8 cellular contexts compared by ENCODE assay signal in the genomic region with DNA sequence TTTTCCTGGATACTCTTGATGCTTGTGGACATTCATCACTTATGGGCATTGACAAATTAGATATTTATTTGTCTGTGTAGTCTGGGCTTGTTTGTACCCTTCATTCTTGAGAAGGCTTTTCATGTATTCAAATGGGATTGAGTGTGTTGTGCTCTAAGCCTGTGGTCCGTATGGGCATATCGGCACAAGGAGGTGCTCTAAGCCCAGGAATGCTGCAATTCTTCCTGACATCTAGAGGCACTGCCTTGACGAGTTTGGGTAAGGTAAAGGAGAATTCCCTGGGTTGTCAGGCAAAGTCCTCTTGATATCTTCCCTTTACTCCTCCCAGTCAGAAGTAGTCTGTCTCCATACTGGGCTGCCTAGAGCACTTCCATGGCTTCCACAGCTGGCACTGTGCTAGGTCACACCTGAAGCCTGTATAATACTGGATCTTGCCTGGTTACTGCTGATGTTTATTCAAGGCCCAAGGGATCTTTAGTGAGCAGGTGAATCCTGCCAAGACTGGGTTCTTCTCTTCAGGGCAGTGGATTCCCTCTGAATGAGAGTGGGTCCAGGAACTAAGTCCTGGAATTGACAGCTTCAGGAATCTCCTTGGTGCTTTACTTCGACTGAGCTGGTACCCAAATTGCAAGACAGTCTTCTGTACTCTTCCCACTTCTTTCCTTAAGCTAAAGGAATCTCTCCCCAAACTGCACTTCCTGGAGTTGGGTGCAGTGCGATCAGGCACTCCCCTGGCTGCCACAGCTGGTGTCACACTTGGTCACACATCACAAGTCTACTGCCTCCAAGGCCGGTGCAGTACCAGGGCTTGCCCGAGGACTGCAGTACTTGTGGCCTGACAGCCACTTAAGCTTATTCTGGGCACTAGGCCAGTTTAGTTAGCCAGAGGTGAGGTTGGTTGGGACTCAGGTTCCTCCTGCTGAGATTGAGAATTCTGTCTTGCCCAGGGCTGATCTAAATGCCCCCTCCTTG. TPM values are rescaled to one million over a fixed set of nuclear protein-coding genes. Genes with fewer than 3 reads are reported as not detected.
DNase-seq lines count a peak whose midpoint lies in the region; ATAC-seq lines count a peak whose summit lies in the region.

No MANE protein-coding gene starts in this region.

- peak; percentile 28 for ATAC-seq in stimulated activated naive CD8-positive, alpha-beta T cell treated with anti-CD3 and anti-CD28 coated beads, Interleukin-15, Interleukin-2, amounts not matched to agents 100 U/mL and 50 U/mL, for 24 hours
- ATAC-seq in stimulated activated naive CD8-positive, alpha-beta T cell treated with anti-CD3 and anti-CD28 coated beads, Interleukin-15, amount 100 ng/mL, for 72 hours = no peak
- ATAC-seq in HG02938 (IDR thresholded peaks at IDR 0.05; ENCODE audit: unreplicated experiment) = peak; percentile 99

- DNase-seq in stimulated activated naive CD8-positive, alpha-beta T cell treated with anti-CD3 and anti-CD28 coated beads, Interleukin-15, Interleukin-2, amounts not matched to agents 100 U/mL and 50 U/mL, for 24 hours = no peak
- DNase-seq in stimulated activated naive CD8-positive, alpha-beta T cell treated with anti-CD3 and anti-CD28 coated beads, Interleukin-15, amount 100 ng/mL, for 72 hours = no peak
- DNase-seq in NCI-H510A treated with DMSO at 0.1 percent for 48 hours (lab: John Stamatoyannopoulos, UW) (peak; percentile 65), kidney tubule cell (ENCODE audit: low spot score) (peak; percentile 90), anterior cingulate cortex (lab: John Stamatoyannopoulos, UW) (no peak), KG1 (lab: John Stamatoyannopoulos, UW) (no peak), MG63 (no peak)

- peaks cover 17% of the 10 kb centered on the region for H3K4me1 Mint-ChIP-seq in stimulated activated naive CD8-positive, alpha-beta T cell treated with anti-CD3 and anti-CD28 coated beads, Interleukin-15, amount 100 ng/mL, for 72 hours

- H3K27ac Mint-ChIP-seq in stimulated activated naive CD8-positive, alpha-beta T cell treated with anti-CD3 and anti-CD28 coated beads, Interleukin-15, amount 100 ng/mL, for 72 hours = peak overlapping the region in 1 of 2 donors; percentile 4

- H3K9me3 Mint-ChIP-seq in stimulated activated naive CD8-positive, alpha-beta T cell treated with anti-CD3 and anti-CD28 coated beads, Interleukin-15, amount 100 ng/mL, for 72 hours = peaks cover 8 to 10% of the 10 kb centered on the region in 2 donors

- peaks cover 3% of the 10 kb centered on the region for H3K9me3 ChIP-seq in MG63

- H3K36me3 ChIP-seq in MG63 = peaks cover 16% of the 10 kb centered on the region

- H3K27me3 ChIP-seq in MG63 = no peaks in the 10 kb centered on the region

- H3K27me3 Mint-ChIP-seq in stimulated activated naive CD8-positive, alpha-beta T cell treated with anti-CD3 and anti-CD28 coated beads, Interleukin-15, amount 100 ng/mL, for 72 hours = no peaks in the 10 kb centered on the region

- no peak overlapping the region for H3K4me3 Mint-ChIP-seq in stimulated activated naive CD8-positive, alpha-beta T cell treated with anti-CD3 and anti-CD28 coated beads, Interleukin-15, amount 100 ng/mL, for 72 hours

- H3K4me3 ChIP-seq in MG63 = no peak overlapping the region

RNA-seq across cellular contexts. Expression of gene GALK2, which starts 46.0 kb away (rescaled TPM):
- total RNA-seq in MG63 (2014; rRNA removed; shearing (Covaris generic); ENCODE audit: low replicate concordance) = 25.0 and 110 TPM in 2 replicates

Comparison
In these comparisons a context has a peak if more than half of its experiments do, and no peak if none do; other contexts are left out.
1. DNase-seq: peak in NCI-H510A treated with DMSO at 0.1 percent for 48 hours (single experiment) and kidney tubule cell (single experiment); none in stimulated activated naive CD8-positive, alpha-beta T cell treated with anti-CD3 and anti-CD28 coated beads, Interleukin-15, Interleukin-2, amounts not matched to agents 100 U/mL and 50 U/mL, for 24 hours (single experiment), stimulated activated naive CD8-positive, alpha-beta T cell treated with anti-CD3 and anti-CD28 coated beads, Interleukin-15, amount 100 ng/mL, for 72 hours (0 of 2), anterior cingulate cortex (0 of 58), KG1 (single experiment) and MG63 (single experiment).